In genomic region chr16:56930516-56931252, GRCh38 we compare ENCODE assay signal across 9 cellular contexts. TPM values are rescaled to one million over a fixed set of nuclear protein-coding genes. Genes with fewer than 3 reads are reported as not detected.
DNase-seq lines count a peak whose midpoint lies in the region; ATAC-seq and TF ChIP-seq lines count a peak whose summit lies in the region.
"Had no signal": no experiment of that assay in that cellular context is flagged by ENCODE, and none has a peak within 500 bp of the region (broad histone marks: within the 10 kb centered on the region; RNA-seq: fewer than 3 reads in every experiment).

No MANE protein-coding gene starts in this region.

- H3K4me3 Mint-ChIP-seq in activated naive CD4-positive, alpha-beta T cell treated with anti-CD3 and anti-CD28 coated beads, Interleukin-2, amount 10 ng/mL, durations not matched to agents 7 days and 5 days, result peak overlapping the region; percentile 99
- H3K4me3 Mint-ChIP-seq in T-cell, result peak overlapping the region; percentile 96 to 98 (median 98)

- H3K27ac Mint-ChIP-seq in activated naive CD4-positive, alpha-beta T cell treated with anti-CD3 and anti-CD28 coated beads, Interleukin-2, amount 10 ng/mL, durations not matched to agents 7 days and 5 days, result peak overlapping the region; percentile 99
- peak overlapping the region; percentile 92 to 97 for H3K27ac Mint-ChIP-seq in T-cell

- POLR2A ChIA-PET in T-cell (lab: Charles Lee), result interaction anchor here in 1 of 2 donors (0.7 kb wide), 2 partner anchors 77 to 432 kb away, joined by 9 to 13 read pairs; no protein-coding TSS in a partner anchor

- intact Hi-C loops in left lung (cut with DNase I), result no loop called here

- H3K9me3 Mint-ChIP-seq in activated naive CD4-positive, alpha-beta T cell treated with anti-CD3 and anti-CD28 coated beads, Interleukin-2, amount 10 ng/mL, durations not matched to agents 7 days and 5 days, result no peaks in the 10 kb centered on the region
- H3K9me3 Mint-ChIP-seq in T-cell, result no peaks in the 10 kb centered on the region

- H3K4me3 ChIP-seq in left lung (no peak overlapping the region), tibial nerve (no peak overlapping the region)

- peaks cover 4% of the 10 kb centered on the region for H3K27me3 Mint-ChIP-seq in activated naive CD4-positive, alpha-beta T cell treated with anti-CD3 and anti-CD28 coated beads, Interleukin-2, amount 10 ng/mL, durations not matched to agents 7 days and 5 days
- H3K27me3 Mint-ChIP-seq in T-cell, result no peaks in the 10 kb centered on the region

- no peaks in the 10 kb centered on the region for H3K9me3 ChIP-seq in left lung
- no peaks in the 10 kb centered on the region for H3K9me3 ChIP-seq in tibial nerve

- peaks cover 0 to 16% of the 10 kb centered on the region in 2 donors for H3K36me3 ChIP-seq in left lung
- H3K36me3 ChIP-seq in tibial nerve, result peaks cover 0 to 7% (median 0%) of the 10 kb centered on the region in 3 donors

- ATAC-seq in T-cell (replicated peaks in 1 of 4) (no peak), left lung (no peak), left lobe of liver (no peak), GM21737 (IDR thresholded peaks at IDR 0.05; ENCODE audit: unreplicated experiment) (no peak), HG02840 (IDR thresholded peaks at IDR 0.05; ENCODE audit: low FRiP score, unreplicated experiment) (no peak)

- no peak for TF ChIP-seq POLR2A in tibial nerve (IDR thresholded peaks at IDR 0.05)

- TF ChIP-seq EP300 in tibial nerve (IDR thresholded peaks at IDR 0.05), result no peak

- H3K27ac ChIP-seq in left lung (peak overlapping the region; percentile 99 to 100), tibial nerve (peak overlapping the region; percentile 92 to 100 (median 96))

- H3K36me3 Mint-ChIP-seq in activated naive CD4-positive, alpha-beta T cell treated with anti-CD3 and anti-CD28 coated beads, Interleukin-2, amount 10 ng/mL, durations not matched to agents 7 days and 5 days, result peaks cover 28% of the 10 kb centered on the region
- peaks cover 23% of the 10 kb centered on the region for H3K36me3 Mint-ChIP-seq in T-cell

- H3K4me1 ChIP-seq in left lung (peaks cover 9 to 36% of the 10 kb centered on the region in 2 donors), tibial nerve (peaks cover 0 to 31% (median 22%) of the 10 kb centered on the region in 4 donors)

- no peak for DNase-seq in activated naive CD4-positive, alpha-beta T cell treated with anti-CD3 and anti-CD28 coated beads, Interleukin-2, amount 10 ng/mL, durations not matched to agents 7 days and 5 days
- DNase-seq in activated naive CD4-positive, alpha-beta T cell (lab: John Stamatoyannopoulos, UW), result no peak
- no peak for DNase-seq in T-cell
- DNase-seq in left lung, result no peak
- no peak for DNase-seq in tibial nerve (ENCODE audit: low spot score in 2 of 2)
- DNase-seq in left lobe of liver (ENCODE audit: low spot score), result no peak

- TF ChIP-seq CTCF in left lung (IDR thresholded peaks at IDR 0.05) (no peak), tibial nerve (IDR thresholded peaks at IDR 0.05) (no peak)

- WGBS in tibial nerve, 2 donors, result 63 to 65% methylated on average over 13 to 14 of the region's 14 CpGs

- CTCF ChIA-PET in activated naive CD4-positive, alpha-beta T cell treated with anti-CD3 and anti-CD28 coated beads, Interleukin-2, amount 10 ng/mL, durations not matched to agents 7 days and 5 days (lab: Charles Lee), result interaction anchor here (0.7 to 1.6 kb wide), 2 partner anchors 11 to 64 kb away, joined by 4 read pairs; no protein-coding TSS in a partner anchor
- CTCF ChIA-PET in T-cell (lab: Charles Lee), result interaction anchor here (0.7 kb wide), 3 partner anchors 68 to 1026 kb away, joined by 3 read pairs; no protein-coding TSS in a partner anchor

- H3K4me1 Mint-ChIP-seq in activated naive CD4-positive, alpha-beta T cell treated with anti-CD3 and anti-CD28 coated beads, Interleukin-2, amount 10 ng/mL, durations not matched to agents 7 days and 5 days, result peaks cover 28% of the 10 kb centered on the region
- peaks cover 24 to 33% (median 32%) of the 10 kb centered on the region in 3 donors for H3K4me1 Mint-ChIP-seq in T-cell

- H3K27me3 ChIP-seq in left lung (no peaks in the 10 kb centered on the region), tibial nerve (no peaks in the 10 kb centered on the region)

RNA-seq across cellular contexts. Expression of gene HERPUD1, which starts 1.3 kb away (rescaled TPM):
- total RNA-seq in T-cell (100 to 1,000 TPM; 149 to 185 (median 167) TPM), left lung (100 to 1,000 TPM; 104 to 155 TPM), tibial nerve (100 to 1,000 TPM; 143 to 274 (median 161) TPM), left lobe of liver (122 TPM)

RNA-seq across cellular contexts. Expression of gene CETP, which starts 31.1 kb away (rescaled TPM):
- total RNA-seq in T-cell, result under 1 TPM in 3 of 5 donors, not detected in 2; 0.18 to 0.25 (median 0.19) TPM
- under 1 TPM; 0.58 to 0.82 TPM for total RNA-seq in left lung
- total RNA-seq in tibial nerve, result not detected
- 3.8 TPM for total RNA-seq in left lobe of liver
- total RNA-seq: Daoy had no signal

RNA-seq across cellular contexts. Expression of gene NLRC5, which starts 58.7 kb away (rescaled TPM):
- total RNA-seq in T-cell (100 to 1,000 TPM; 390 to 711 (median 496) TPM), left lung (10 to 100 TPM; 26.8 to 93.3 TPM), tibial nerve (10 to 100 TPM; 32.4 to 57.9 (median 37.1) TPM), left lobe of liver (6.4 TPM)

Comparison
In these comparisons a context has a peak if more than half of its experiments do, and no peak if none do; other contexts are left out.
1. RNA of gene NLRC5, which starts 58.7 kb away (total RNA-seq): 390 to 711 TPM in T-cell; 26.8 to 93.3 TPM in left lung, 32.4 to 57.9 TPM in tibial nerve and 6.4 TPM in left lobe of liver (single experiment); every median in the first group is over 4 times any median in the second.